ENCODE assay signal across 24 cellular contexts in genomic region chr10:132706701-132707100, GRCh38.
DNase-seq lines count a peak whose midpoint lies in the region; ATAC-seq and TF ChIP-seq lines count a peak whose summit lies in the region.
"Had no signal": no experiment of that assay in that cellular context is flagged by ENCODE, and none has a peak within 500 bp of the region (broad histone marks: within the 10 kb centered on the region; RNA-seq: fewer than 3 reads in every experiment).

No MANE protein-coding gene starts in this region.

- H3K27me3 Mint-ChIP-seq in CD14-positive monocyte (ENCODE audit: low read depth in 3 of 3), result no peaks in the 10 kb centered on the region
- H3K27me3 Mint-ChIP-seq in endodermal cell (ENCODE audit: insufficient read depth), result no peaks in the 10 kb centered on the region
- H3K27me3 Mint-ChIP-seq: activated CD8-positive, alpha-beta T cell treated with anti-CD3 and anti-CD28 coated beads for 36 hours; naive thymus-derived CD8-positive, alpha-beta T cell; stimulated activated naive CD8-positive, alpha-beta T cell treated with anti-CD3 and anti-CD28 coated beads, Interleukin-15, Interleukin-2, amounts not matched to agents 100 ng/mL and 50 ng/mL, for 24 hours had no signal

- H3K27me3 ChIP-seq in endodermal cell (ENCODE audit: control insufficient read depth, insufficient read depth, low read length, poor library complexity, severe bottlenecking) (no peaks in the 10 kb centered on the region), spleen (replicated peaks in 1 of 7) (no peaks in the 10 kb centered on the region), thyroid gland (no peaks in the 10 kb centered on the region)
- H3K27me3 ChIP-seq: gastroesophageal sphincter, left lung had no signal

- H3K4me1 ChIP-seq in endodermal cell (ENCODE audit: control insufficient read depth, insufficient read depth, low read length) (no peaks in the 10 kb centered on the region), spleen (peaks cover 0 to 3% (median 0%) of the 10 kb centered on the region in 6 donors), thyroid gland (no peaks in the 10 kb centered on the region)
- H3K4me1 ChIP-seq: left lung had no signal

- WGBS in endodermal cell (ENCODE audit: insufficient coverage in 1 of 2, insufficient read length in 1 of 2), 2 experiments, result 95 to 98% methylated on average over 11 of the region's 11 CpGs
- 95 to 99% (median 96%) methylated on average over 10 to 11 of the region's 11 CpGs for WGBS in spleen, 5 donors
- 98 to 100% methylated on average over 11 of the region's 11 CpGs for WGBS in thyroid gland, 2 donors

- H3K4me1 Mint-ChIP-seq in CD14-positive monocyte (no peaks in the 10 kb centered on the region), endodermal cell (no peaks in the 10 kb centered on the region)
- H3K4me1 Mint-ChIP-seq: brain had no signal

- H3K27ac Mint-ChIP-seq in CD14-positive monocyte (no peak overlapping the region), endodermal cell (no peak overlapping the region)
- H3K27ac Mint-ChIP-seq: activated CD8-positive, alpha-beta T cell treated with anti-CD3 and anti-CD28 coated beads for 36 hours; activated T-helper 1 cell treated with anti-CD3 and anti-CD28 coated beads, Interleukin-12 subunit alpha, Interleukin-12 subunit beta, Interleukin-2, Interleukin-4 antibody, amounts not matched to agents 30 ng/mL and 10 ng/mL and 1 ng/mL, durations not matched to agents 14 hours and 24 hours and 36 hours; brain; stimulated activated naive CD8-positive, alpha-beta T cell treated with anti-CD3 and anti-CD28 coated beads, Interleukin-15, Interleukin-2, amounts not matched to agents 100 ng/mL and 50 ng/mL, for 24 hours had no signal

- H3K27ac ChIP-seq in endodermal cell (ENCODE audit: low read depth, low read length), result no peak overlapping the region
- H3K27ac ChIP-seq in spleen, result no peak overlapping the region
- H3K27ac ChIP-seq in thyroid gland, result no peak overlapping the region
- H3K27ac ChIP-seq: gastroesophageal sphincter, left lung, thoracic aorta had no signal

- H3K4me3 ChIP-seq in endodermal cell (ENCODE audit: low read length) (no peak overlapping the region), spleen (no peak overlapping the region), thyroid gland (replicated peaks in 1 of 3) (no peak overlapping the region)
- H3K4me3 ChIP-seq: gastroesophageal sphincter, left lung, thoracic aorta had no signal

- H3K9ac ChIP-seq in endodermal cell (ENCODE audit: extremely low read depth, low read length, poor library complexity, severe bottlenecking), result no peak overlapping the region

- H3K4me3 Mint-ChIP-seq in CD14-positive monocyte (no peak overlapping the region), endodermal cell (no peak overlapping the region)
- H3K4me3 Mint-ChIP-seq: activated CD8-positive, alpha-beta T cell treated with anti-CD3 and anti-CD28 coated beads for 36 hours; activated T-helper 1 cell treated with anti-CD3 and anti-CD28 coated beads, Interleukin-12 subunit alpha, Interleukin-12 subunit beta, Interleukin-2, Interleukin-4 antibody, amounts not matched to agents 30 ng/mL and 10 ng/mL and 1 ng/mL, durations not matched to agents 14 hours and 24 hours and 36 hours; brain; naive thymus-derived CD8-positive, alpha-beta T cell; stimulated activated naive CD8-positive, alpha-beta T cell treated with anti-CD3 and anti-CD28 coated beads, Interleukin-15, Interleukin-2, amounts not matched to agents 100 ng/mL and 50 ng/mL, for 24 hours had no signal

- TF ChIP-seq CTCF in CD14-positive monocyte (IDR thresholded peaks at IDR 0.05) (no peak), endodermal cell (conservative IDR thresholded peaks at IDR 0.05) (no peak), spleen (IDR thresholded peaks at IDR 0.05 in 8 of 11, conservative IDR thresholded peaks at IDR 0.05 in 3 of 11) (no peak), thyroid gland (IDR thresholded peaks at IDR 0.05) (no peak)

- H3K36me3 ChIP-seq in endodermal cell (ENCODE audit: control insufficient read depth, insufficient read depth, low read length) (no peaks in the 10 kb centered on the region), spleen (peaks cover 0 to 98% (median 37%) of the 10 kb centered on the region in 6 donors), thyroid gland (peaks cover 4% of the 10 kb centered on the region in 2 donors)

- DNase-seq in CD14-positive monocyte (ENCODE audit: low spot score) (peak; percentile 38), endodermal cell (peak; percentile 20), left colon (peak in 1 of 2 donors; percentile 23), spleen (peak; percentile 58), thyroid gland (no peak), NCI-H2081 (lab: John Stamatoyannopoulos, UW) (no peak)
- DNase-seq: activated CD4-positive, alpha-beta T cell treated with anti-CD3 and anti-CD28 coated beads for 1 hour; activated CD8-positive, alpha-beta memory T cell treated with anti-CD3 and anti-CD28 coated beads, Interleukin-2, amount 50 U/mL, for 48 hours; activated CD8-positive, alpha-beta T cell treated with anti-CD3 and anti-CD28 coated beads for 36 hours; activated naive CD4-positive, alpha-beta T cell treated with anti-CD3 and anti-CD28 coated beads, Interleukin-2, amount 50 U/mL, for 16 hours; C1 segment of cervical spinal cord; cerebellar nuclear complex; COR-L47; hippocampal formation; SHP77 treated with DMSO at 0.1 percent for 48 hours had no signal

- peaks cover 18% of the 10 kb centered on the region for H3K9me3 ChIP-seq in endodermal cell (ENCODE audit: control insufficient read depth, low read length)
- peaks cover 0 to 30% (median 23%) of the 10 kb centered on the region in 8 donors for H3K9me3 ChIP-seq in spleen
- no peaks in the 10 kb centered on the region for H3K9me3 ChIP-seq in thyroid gland

- no peak for TF ChIP-seq POLR2A in spleen (IDR thresholded peaks at IDR 0.05)
- no peak for TF ChIP-seq POLR2A in thyroid gland (IDR thresholded peaks at IDR 0.05)

- intact Hi-C loops in CD14-positive monocyte (cut with micrococcal nuclease), result no loop called here
- intact Hi-C loops in left colon (cut with DNase I, micrococcal nuclease), result no loop called here
- intact Hi-C loops in spleen (cut with DNase I; ENCODE audit: low total_unique reads), result no loop called here
- intact Hi-C loops in thyroid gland (cut with DNase I), result no loop called here

- H3K36me3 Mint-ChIP-seq in CD14-positive monocyte, result peaks cover 69 to 87% of the 10 kb centered on the region in 2 donors
- H3K36me3 Mint-ChIP-seq in endodermal cell (ENCODE audit: low read depth), result peaks cover 47% of the 10 kb centered on the region

- ATAC-seq in left colon (peak; percentile 20), HG03025 (IDR thresholded peaks at IDR 0.05; ENCODE audit: low FRiP score, unreplicated experiment) (no peak)
- ATAC-seq: activated CD8-positive, alpha-beta T cell treated with anti-CD3 and anti-CD28 coated beads for 36 hours; gastroesophageal sphincter; HCT116; left lung; naive thymus-derived CD8-positive, alpha-beta T cell had no signal

- H3K9me3 Mint-ChIP-seq in CD14-positive monocyte (peaks cover 24 to 38% (median 29%) of the 10 kb centered on the region in 7 donors), endodermal cell (peaks cover 37% of the 10 kb centered on the region)

Comparison
In these comparisons a context has a peak if more than half of its experiments do, and no peak if none do; other contexts are left out.
1. DNase-seq: peak in CD14-positive monocyte (single experiment), endodermal cell (single experiment) and spleen (single experiment); none in thyroid gland (0 of 2) and NCI-H2081 (0 of 2).